18 cellular contexts compared by ENCODE assay signal in genomic region chr13:100298116-100298681, GRCh38.
DNase-seq lines count a peak whose midpoint lies in the region; ATAC-seq, FAIRE-seq and TF ChIP-seq lines count a peak whose summit lies in the region.
"Had no signal": no experiment of that assay in that cellular context is flagged by ENCODE, and none has a peak within 500 bp of the region (broad histone marks: within the 10 kb centered on the region; RNA-seq: fewer than 3 reads in every experiment).

No MANE protein-coding gene starts in this region.

- no peak overlapping the region for H2BK12ac ChIP-seq in H1 (ENCODE audit: low read depth, low read length)

- H4K20me1 ChIP-seq in H1 (replicated peaks in 1 of 2; ENCODE audit: control insufficient read depth in 1 of 2, insufficient read depth in 2 of 2, low read length in 2 of 2) = peaks cover 0 to 2% of the 10 kb centered on the region in 2 experiments
- H4K20me1 ChIP-seq: BLaER1 treated with 17β-estradiol and CSF1 and Interleukin-3, amounts not matched to agents 10 nM and 100 nM had no signal

- H3K79me2 ChIP-seq in H1 (ENCODE audit: control insufficient read depth in 1 of 2, insufficient read depth in 2 of 2, low read length in 2 of 2) = no peaks in the 10 kb centered on the region

- H3K79me1 ChIP-seq in H1 (ENCODE audit: low read depth, low read length) = no peaks in the 10 kb centered on the region; the same call in 1 of the 2 replicates

- H3K27ac ChIP-seq in H1 (ENCODE audit: low read depth, low read length) (no peak overlapping the region), body of pancreas (no peak overlapping the region)
- H3K27ac ChIP-seq: BLaER1 treated with 17β-estradiol and CSF1 and Interleukin-3, amounts not matched to agents 10 nM and 100 nM; PC-9; SJSA1 had no signal

- intact Hi-C loops in body of pancreas (cut with DNase I) = no loop called here
- intact Hi-C loops in activated CD4-positive, alpha-beta memory T cell treated with anti-CD3 and anti-CD28 coated beads for 36 hours (cut with micrococcal nuclease) = no loop called here

- no peaks in the 10 kb centered on the region for H3K27me3 Mint-ChIP-seq in activated CD4-positive, alpha-beta memory T cell treated with anti-CD3 and anti-CD28 coated beads for 36 hours

- no peak overlapping the region for H3K18ac ChIP-seq in H1 (ENCODE audit: extremely low read depth, low read length)

- TF ChIP-seq EP300 in H1 (IDR thresholded peaks at IDR 0.05; ENCODE audit: borderline replicate concordance in 1 of 2, low read depth in 2 of 2, low read length in 2 of 2) = no peak

- no peak overlapping the region for H2BK15ac ChIP-seq in H1 (ENCODE audit: low read length)

- H3K9me3 Mint-ChIP-seq in activated CD4-positive, alpha-beta memory T cell treated with anti-CD3 and anti-CD28 coated beads for 36 hours = no peaks in the 10 kb centered on the region

- ATAC-seq in body of pancreas = no peak

- no peak overlapping the region for H2BK20ac ChIP-seq in H1 (ENCODE audit: low read length)

- no peak overlapping the region for H3K14ac ChIP-seq in H1 (ENCODE audit: insufficient read length)

- no peak overlapping the region for H4K5ac ChIP-seq in H1 (ENCODE audit: insufficient read length, low read depth, low read length)

- no peaks in the 10 kb centered on the region for H3K36me3 Mint-ChIP-seq in activated CD4-positive, alpha-beta memory T cell treated with anti-CD3 and anti-CD28 coated beads for 36 hours

- WGBS in H1 (ENCODE audit: extremely low coverage in 1 of 2, insufficient coverage in 1 of 2, insufficient read length in 1 of 2, insufficient replicate concordance in 2 of 2, low coverage in 1 of 2, low lambda C conversion rate in 2 of 2, missing lambda C conversion rate in 1 of 2), 2 experiments = 96% methylated on average over 2 of the region's 2 CpGs; no CpG with 5 or more reads in 1 of the 2 experiments
- 64 to 91% methylated on average over 2 of the region's 2 CpGs for WGBS in body of pancreas, 2 donors

- no peak overlapping the region for H3K9ac ChIP-seq in H1 (replicated peaks in 1 of 4; ENCODE audit: extremely low read depth in 1 of 4, low read depth in 3 of 4, low read length in 3 of 4)
- H3K9ac ChIP-seq: BLaER1 treated with 17β-estradiol and CSF1 and Interleukin-3, amounts not matched to agents 10 nM and 100 nM had no signal

- no peak overlapping the region for H3K4me3 Mint-ChIP-seq in activated CD4-positive, alpha-beta memory T cell treated with anti-CD3 and anti-CD28 coated beads for 36 hours

- H3K27ac Mint-ChIP-seq in activated CD4-positive, alpha-beta memory T cell treated with anti-CD3 and anti-CD28 coated beads for 36 hours = no peak overlapping the region

- no peaks in the 10 kb centered on the region for H3K23me2 ChIP-seq in H1 (ENCODE audit: low read depth, low read length)

- TF ChIP-seq RAD21 in H1 (IDR thresholded peaks at IDR 0.05 in 1 of 2, conservative IDR thresholded peaks at IDR 0.05 in 1 of 2; ENCODE audit: low read depth in 2 of 2, low read length in 2 of 2) = no peak

- no peak overlapping the region for H2AK5ac ChIP-seq in H1 (ENCODE audit: low read depth, low read length)

- H3K56ac ChIP-seq in H1 (replicated peaks; ENCODE audit: insufficient read length, low read depth, low read length) = no peak overlapping the region

- H3K4me3 ChIP-seq in H1 (ENCODE audit: extremely low read depth in 1 of 4, insufficient read depth in 2 of 4, low read depth in 3 of 4, low read length in 4 of 4) (no peak overlapping the region), body of pancreas (no peak overlapping the region)
- H3K4me3 ChIP-seq: BLaER1 treated with 17β-estradiol and CSF1 and Interleukin-3, amounts not matched to agents 10 nM and 100 nM; HAP-1; PC-9; SJSA1 had no signal

- no peak overlapping the region for H3K4me2 ChIP-seq in H1 (ENCODE audit: insufficient read depth in 1 of 2, low read depth in 2 of 2, low read length in 2 of 2)
- H3K4me2 ChIP-seq: BLaER1 treated with 17β-estradiol and CSF1 and Interleukin-3, amounts not matched to agents 10 nM and 100 nM; PC-9 had no signal

- H2BK120ac ChIP-seq in H1 (replicated peaks; ENCODE audit: low read depth, low read length) = no peak overlapping the region

- H4K8ac ChIP-seq in H1 (ENCODE audit: extremely low read depth, insufficient read depth, low read length) = no peak overlapping the region

- no peak overlapping the region for H2BK5ac ChIP-seq in H1 (ENCODE audit: low read depth, low read length)

- TF ChIP-seq POLR2A in H1 (IDR thresholded peaks at IDR 0.05; ENCODE audit: control extremely low read depth in 1 of 2, low read depth in 2 of 2, low read length in 2 of 2) (no peak), body of pancreas (IDR thresholded peaks at IDR 0.05) (no peak)

- H3K4me1 ChIP-seq in H1 (replicated peaks in 1 of 4; ENCODE audit: control insufficient read depth in 3 of 4, insufficient read depth in 4 of 4, low read length in 3 of 4) = peaks cover 0 to 6% (median 1%) of the 10 kb centered on the region in 4 experiments; a peak in 2 of 7 replicates
- no peaks in the 10 kb centered on the region for H3K4me1 ChIP-seq in body of pancreas
- H3K4me1 ChIP-seq: BLaER1 treated with 17β-estradiol and CSF1 and Interleukin-3, amounts not matched to agents 10 nM and 100 nM; SJSA1 had no signal

- H3K4me1 Mint-ChIP-seq in activated CD4-positive, alpha-beta memory T cell treated with anti-CD3 and anti-CD28 coated beads for 36 hours (ENCODE audit: low read depth) = no peaks in the 10 kb centered on the region

- DNase-seq in NCI-H1694 (lab: John Stamatoyannopoulos, UW) (peak; percentile 7), NCI-H1694 treated with DMSO at 0.1 percent for 48 hours (lab: John Stamatoyannopoulos, UW) (no peak), NCI-H524 treated with DMSO at 0.1 percent for 48 hours (lab: John Stamatoyannopoulos, UW) (peak; percentile 83), H1 (ENCODE audit: low read depth in 1 of 2, low spot score in 2 of 2) (no peak), pulmonary artery endothelial cell (ENCODE audit: low read depth, low spot score) (peak; percentile 29), body of pancreas (no peak)
- DNase-seq in stimulated activated CD8-positive, alpha-beta memory T cell treated with anti-CD3 and anti-CD28 coated beads, Interleukin-4, amount 100 ng/mL, for 48 hours = no peak
- DNase-seq in activated CD4-positive, alpha-beta memory T cell treated with anti-CD3 and anti-CD28 coated beads for 36 hours = no peak
- DNase-seq: 8988T, NCI-H1105 treated with DMSO at 0.1 percent for 48 hours, NCI-H187 treated with DMSO at 0.1 percent for 48 hours, NCI-H446, NCI-H748 treated with DMSO at 0.1 percent for 48 hours, PC-9 had no signal

- CTCF ChIA-PET in H1 (lab: Charles Lee; ENCODE audit: partially characterized antibody) = no interaction called here
- CTCF ChIA-PET in activated CD4-positive, alpha-beta memory T cell treated with anti-CD3 and anti-CD28 coated beads for 36 hours (lab: Charles Lee) = no interaction called here

- TF ChIP-seq CTCF in H1 (IDR thresholded peaks at IDR 0.05; ENCODE audit: control extremely low read depth in 1 of 3, insufficient read depth in 1 of 3, low read depth in 1 of 3, low read length in 3 of 3) (no peak), body of pancreas (IDR thresholded peaks at IDR 0.05) (no peak)

- H2AFZ ChIP-seq in H1 (ENCODE audit: low read length) = no peak overlapping the region
- H2AFZ ChIP-seq: PC-9 had no signal

- H3K4ac ChIP-seq in H1 (replicated peaks; ENCODE audit: insufficient read length, low read depth, low read length) = no peak overlapping the region

- no peaks in the 10 kb centered on the region for H3K9me3 ChIP-seq in H1 (ENCODE audit: insufficient read depth in 2 of 2, low read depth in 1 of 2, low read length in 1 of 2)
- no peaks in the 10 kb centered on the region for H3K9me3 ChIP-seq in body of pancreas
- H3K9me3 ChIP-seq: HAP-1, SJSA1 had no signal

- no peaks in the 10 kb centered on the region for H3K27me3 ChIP-seq in H1 (replicated peaks in 1 of 4; ENCODE audit: control insufficient read depth in 3 of 4, extremely low read depth in 1 of 4, insufficient read depth in 3 of 4, low read length in 3 of 4)
- no peaks in the 10 kb centered on the region for H3K27me3 ChIP-seq in body of pancreas
- H3K27me3 ChIP-seq: BLaER1 treated with 17β-estradiol and CSF1 and Interleukin-3, amounts not matched to agents 10 nM and 100 nM; SJSA1 had no signal

- no peak overlapping the region for H3K23ac ChIP-seq in H1 (ENCODE audit: insufficient read length)

- POLR2A ChIA-PET in H1 (lab: Charles Lee; ENCODE audit: partially characterized antibody) = no interaction called here
- POLR2A ChIA-PET in activated CD4-positive, alpha-beta memory T cell treated with anti-CD3 and anti-CD28 coated beads for 36 hours (lab: Charles Lee) = no interaction called here

- H4K91ac ChIP-seq in H1 (replicated peaks; ENCODE audit: insufficient read length, low read length) = no peak overlapping the region

- FAIRE-seq in H1 (lab: Jason Lieb, UNC) = peak; percentile 13
- FAIRE-seq: GM12892 had no signal

- no peaks in the 10 kb centered on the region for H3K36me3 ChIP-seq in H1 (ENCODE audit: control insufficient read depth in 2 of 4, insufficient read depth in 4 of 4, low read length in 3 of 4)
- H3K36me3 ChIP-seq in body of pancreas (replicated peaks in 1 of 2; ENCODE audit: insufficient read depth in 1 of 2, low read depth in 2 of 2) = peaks cover 0 to 3% of the 10 kb centered on the region in 2 donors
- H3K36me3 ChIP-seq: HAP-1, SJSA1 had no signal

TF ChIP-seq in H1, 55 proteins besides CTCF, POLR2A, EP300 and RAD21 (continues in another document):
- TF ChIP-seq GABPA (IDR thresholded peaks at IDR 0.05; ENCODE audit: borderline replicate concordance, insufficient read depth, low read length) = no peak
- no peak for TF ChIP-seq MAX (IDR thresholded peaks at IDR 0.05)
- TF ChIP-seq KDM4A (IDR thresholded peaks at IDR 0.05; ENCODE audit: low read depth, low read length, severe bottlenecking) = no peak
- TF ChIP-seq KDM5A (IDR thresholded peaks at IDR 0.05; ENCODE audit: low read length) = no peak
- no peak for TF ChIP-seq BRCA1 (IDR thresholded peaks at IDR 0.05; ENCODE audit: low read depth, low read length)
- no peak for TF ChIP-seq ATF3 (IDR thresholded peaks at IDR 0.05; ENCODE audit: insufficient read depth, low read depth, low read length)
- TF ChIP-seq SIN3A (conservative IDR thresholded peaks at IDR 0.05 in 1 of 2, IDR thresholded peaks at IDR 0.05 in 1 of 2; ENCODE audit: low read depth in 1 of 2, low read length in 2 of 2) = no peak
- TF ChIP-seq SP2 (IDR thresholded peaks at IDR 0.05; ENCODE audit: low read length) = no peak
- TF ChIP-seq SIX5 (IDR thresholded peaks at IDR 0.05; ENCODE audit: low read depth, low read length) = no peak
- no peak for TF ChIP-seq EZH2 (IDR thresholded peaks at IDR 0.05; ENCODE audit: low read depth, low read length, severe bottlenecking)
- TF ChIP-seq ZNF274 (IDR thresholded peaks at IDR 0.05; ENCODE audit: borderline replicate concordance, extremely low read depth, low read length) = no peak

Comparison
In these comparisons a context has a peak if more than half of its experiments do, and no peak if none do; other contexts are left out.
1. DNase-seq: peak in NCI-H1694 (single experiment), NCI-H524 treated with DMSO at 0.1 percent for 48 hours (single experiment) and pulmonary artery endothelial cell (single experiment); none in NCI-H1694 treated with DMSO at 0.1 percent for 48 hours (single experiment), H1 (0 of 2), stimulated activated CD8-positive, alpha-beta memory T cell treated with anti-CD3 and anti-CD28 coated beads, Interleukin-4, amount 100 ng/mL, for 48 hours (single experiment), body of pancreas (0 of 4) and activated CD4-positive, alpha-beta memory T cell treated with anti-CD3 and anti-CD28 coated beads for 36 hours (single experiment).